33 cellular contexts compared by ENCODE assay signal in genomic region chr2:42614838-42615237, GRCh38. TPM values are rescaled to one million over a fixed set of nuclear protein-coding genes. Genes with fewer than 3 reads are reported as not detected.
DNase-seq lines count a peak whose midpoint lies in the region; ATAC-seq and TF ChIP-seq lines count a peak whose summit lies in the region.
"Had no signal": no experiment of that assay in that cellular context is flagged by ENCODE, and none has a peak within 500 bp of the region (broad histone marks: within the 10 kb centered on the region; RNA-seq: fewer than 3 reads in every experiment).

No MANE protein-coding gene starts in this region.

- intact Hi-C loops in adrenal gland (cut with DNase I): no loop called here

- ATAC-seq in activated T-cell treated with anti-CD3 and anti-CD28 coated beads, Interleukin-2, amount 50 U/mL, for 72 hours (replicated peaks in 1 of 2): no peak
- no peak for ATAC-seq in HG03039 (IDR thresholded peaks at IDR 0.05; ENCODE audit: unreplicated experiment)
- ATAC-seq: activated naive CD4-positive, alpha-beta T cell treated with anti-CD3 and anti-CD28 coated beads, Interleukin-2, amount 50 U/mL, for 72 hours; GM12878; left lung; Panc1; sciatic nerve had no signal

- no peak overlapping the region for H4K8ac ChIP-seq in mesenchymal stem cell (ENCODE audit: low read length)

- peaks cover 36 to 37% of the 10 kb centered on the region in 2 donors for H3K4me1 ChIP-seq in adrenal gland (replicated peaks in 1 of 2)
- H3K4me1 ChIP-seq in mesenchymal stem cell (ENCODE audit: control insufficient read depth, insufficient read depth, low read depth, low read length): no peaks in the 10 kb centered on the region
- H3K4me1 ChIP-seq in BE2C: no peaks in the 10 kb centered on the region
- H3K4me1 ChIP-seq: left lung, thyroid gland had no signal

- no peak for TF ChIP-seq POLR2A in adrenal gland (IDR thresholded peaks at IDR 0.05)

- H3K4me1 Mint-ChIP-seq in activated T-cell treated with anti-CD3 and anti-CD28 coated beads, Interleukin-2, amount 50 U/mL, for 72 hours (ENCODE audit: low read depth): peaks cover 19% of the 10 kb centered on the region

- H2AFZ ChIP-seq in mesenchymal stem cell (ENCODE audit: low read depth, low read length): no peak overlapping the region

- no peak overlapping the region for H2BK5ac ChIP-seq in mesenchymal stem cell (ENCODE audit: low read depth, low read length, poor library complexity, severe bottlenecking)

- H3K9me3 ChIP-seq in adrenal gland (replicated peaks in 1 of 3) (no peaks in the 10 kb centered on the region), mesenchymal stem cell (ENCODE audit: control insufficient read depth, low read length) (no peaks in the 10 kb centered on the region), BE2C (no peaks in the 10 kb centered on the region)
- H3K9me3 ChIP-seq: left lung, stomach, thyroid gland had no signal

- H3K18ac ChIP-seq in mesenchymal stem cell (ENCODE audit: low read depth in 1 of 2, low read length in 2 of 2): no peak overlapping the region

- DNase-seq in Caki2 (ENCODE audit: low read depth) (peak; percentile 64), HS-27A (ENCODE audit: low read depth) (peak; percentile 62), adrenal gland (peak; percentile 71 to 92 (median 87)), mesenchymal stem cell (peak; percentile 25), BE2C (no peak)
- DNase-seq in activated T-cell treated with anti-CD3 and anti-CD28 coated beads, Interleukin-2, amount 50 U/mL, for 72 hours: no peak
- no peak for DNase-seq in activated T-cell treated with anti-CD3 and anti-CD28 coated beads, Interleukin-2, amount 50 U/mL, for 48 hours
- DNase-seq: activated CD4-positive, alpha-beta T cell treated with anti-CD3 and anti-CD28 coated beads for 48 hours; activated CD8-positive, alpha-beta memory T cell treated with anti-CD3 and anti-CD28 coated beads for 24 hours; activated effector memory CD4-positive, alpha-beta T cell treated with Interleukin-2 at 50 U/mL for 16 hours; activated T-cell treated with anti-CD3 and anti-CD28 coated beads for 4 hours; AML-193; aorta; CD4-positive, alpha-beta T cell; effector CD8-positive, alpha-beta T cell; EL; NCI-H1417 treated with DMSO at 0.1 percent for 48 hours; NCI-H2081; NCI-H526 treated with DMSO at 0.1 percent for 48 hours; NK-92 treated with Interleukin-12 subunit alpha and Interleukin-12 subunit beta, amount 100 ng/mL, for 24 hours; SHP77 treated with DMSO at 0.1 percent for 48 hours; stimulated activated CD4-positive, alpha-beta T cell treated with anti-CD3 and anti-CD28 coated beads, Interleukin-4, amount 100 ng/mL, for 1 hour; stomach; SW 1271; thyroid gland had no signal

- peaks cover 5% of the 10 kb centered on the region in 2 donors for H3K36me3 Mint-ChIP-seq in activated T-cell treated with anti-CD3 and anti-CD28 coated beads, Interleukin-2, amount 50 U/mL, for 72 hours (ENCODE audit: insufficient read depth in 2 of 2)

- TF ChIP-seq CTCF in adrenal gland (IDR thresholded peaks at IDR 0.05) (no peak), BE2C (IDR thresholded peaks at IDR 0.05; ENCODE audit: low read depth, low read length) (no peak)

- peaks cover 0 to 15% of the 10 kb centered on the region in 2 donors for H3K36me3 ChIP-seq in adrenal gland (replicated peaks in 1 of 2)
- H3K36me3 ChIP-seq in mesenchymal stem cell (ENCODE audit: control insufficient read depth in 1 of 2, insufficient read depth in 2 of 2, low read depth in 1 of 2, low read length in 2 of 2): peaks cover 14 to 24% of the 10 kb centered on the region in 2 experiments
- peaks cover 22% of the 10 kb centered on the region for H3K36me3 ChIP-seq in BE2C

- H3K79me1 ChIP-seq in mesenchymal stem cell (replicated peaks; ENCODE audit: low read length, poor library complexity, severe bottlenecking): peaks cover 12% of the 10 kb centered on the region

- H2AK5ac ChIP-seq in mesenchymal stem cell (ENCODE audit: low read length, severe bottlenecking): no peak overlapping the region

- no peak overlapping the region for H3K14ac ChIP-seq in mesenchymal stem cell (ENCODE audit: low read length in 2 of 2)

- H3K27me3 ChIP-seq in adrenal gland (no peaks in the 10 kb centered on the region), mesenchymal stem cell (ENCODE audit: control insufficient read depth in 1 of 2, insufficient read depth in 1 of 2, low read length in 2 of 2) (no peaks in the 10 kb centered on the region), BE2C (no peaks in the 10 kb centered on the region)
- H3K27me3 ChIP-seq: left lung, stomach, thyroid gland had no signal

- no peak overlapping the region for H3K9ac ChIP-seq in mesenchymal stem cell (ENCODE audit: low read length)

- in situ Hi-C loops in Caki2 (cut with HindIII; ENCODE audit: low pct_unique_long_range_greater_than_20kb, low sequenced_read_pairs): no loop called here

- H3K27me3 Mint-ChIP-seq in activated T-cell treated with anti-CD3 and anti-CD28 coated beads, Interleukin-2, amount 50 U/mL, for 72 hours (ENCODE audit: low read depth): no peaks in the 10 kb centered on the region
- H3K27me3 Mint-ChIP-seq: CD4-positive, alpha-beta T cell had no signal

- H3K4ac ChIP-seq in mesenchymal stem cell (ENCODE audit: low read depth in 1 of 2, low read length in 2 of 2): no peak overlapping the region

- H2BK120ac ChIP-seq in mesenchymal stem cell (ENCODE audit: low read depth, low read length): no peak overlapping the region

- no peak overlapping the region for H2BK12ac ChIP-seq in mesenchymal stem cell (ENCODE audit: low read length in 2 of 2)

- H3K27ac ChIP-seq in adrenal gland (peak overlapping the region; percentile 49 to 79 (median 76)), mesenchymal stem cell (ENCODE audit: low read length, poor library complexity, severe bottlenecking) (no peak overlapping the region)
- H3K27ac ChIP-seq: epithelial cell of prostate, left lung, stomach, thyroid gland, VCaP had no signal

- no peak overlapping the region for H2BK15ac ChIP-seq in mesenchymal stem cell (ENCODE audit: low read depth, poor library complexity, severe bottlenecking)

- no peak overlapping the region for H3K4me2 ChIP-seq in mesenchymal stem cell (ENCODE audit: low read length, poor library complexity, severe bottlenecking)

- H3K4me3 ChIP-seq in adrenal gland (no peak overlapping the region), mesenchymal stem cell (ENCODE audit: insufficient read depth in 1 of 2, low read depth in 1 of 2, low read length in 2 of 2) (no peak overlapping the region), BE2C (ENCODE audit: low read depth, low read length) (no peak overlapping the region)
- H3K4me3 ChIP-seq: GM12878, left lung, stomach, thyroid gland had no signal

- no peak overlapping the region for H3K27ac Mint-ChIP-seq in activated T-cell treated with anti-CD3 and anti-CD28 coated beads, Interleukin-2, amount 50 U/mL, for 72 hours
- H3K27ac Mint-ChIP-seq: activated naive CD4-positive, alpha-beta T cell treated with anti-CD3 and anti-CD28 coated beads, Interleukin-2, amount 50 U/mL, for 72 hours; CD4-positive, alpha-beta T cell had no signal

- WGBS in adrenal gland, 4 donors: 37 to 64% (median 56%) methylated on average over 7 of the region's 7 CpGs
- WGBS in mesenchymal stem cell: 75% methylated on average over 4 of the region's 7 CpGs

- no peaks in the 10 kb centered on the region for H3K9me3 Mint-ChIP-seq in activated T-cell treated with anti-CD3 and anti-CD28 coated beads, Interleukin-2, amount 50 U/mL, for 72 hours
- H3K9me3 Mint-ChIP-seq: activated naive CD4-positive, alpha-beta T cell treated with anti-CD3 and anti-CD28 coated beads, Interleukin-2, amount 50 U/mL, for 72 hours; CD4-positive, alpha-beta T cell had no signal

- H4K91ac ChIP-seq in mesenchymal stem cell (ENCODE audit: low read length): no peak overlapping the region

- H3K23ac ChIP-seq in mesenchymal stem cell (ENCODE audit: low read length in 2 of 2): no peak overlapping the region

- no peak overlapping the region for H3K4me3 Mint-ChIP-seq in activated T-cell treated with anti-CD3 and anti-CD28 coated beads, Interleukin-2, amount 50 U/mL, for 72 hours
- H3K4me3 Mint-ChIP-seq: CD4-positive, alpha-beta T cell had no signal

RNA-seq across cellular contexts. Expression of gene MTA3, which starts 46.4 kb away (rescaled TPM):
- 31.2 and 31.6 TPM in 2 replicates for total RNA-seq in Caki2 (2014; rRNA removed; shearing (Covaris generic); ENCODE audit: low replicate concordance)
- 100 to 1,000 TPM in 2 of 8 donors, 10 to 100 TPM in 6; 51.5 to 118 (median 86.9) TPM for total RNA-seq in adrenal gland
- polyA plus RNA-seq in adrenal gland: 100 to 1,000 TPM; 125 to 168 (median 142) TPM
- 36.0 TPM for polyA plus RNA-seq in mesenchymal stem cell (2013, experiment 1 of 2)
- polyA plus RNA-seq in mesenchymal stem cell (2013, experiment 2 of 2): 41.0 TPM
- total RNA-seq in activated T-cell treated with anti-CD3 and anti-CD28 coated beads, Interleukin-2, amount 50 U/mL, for 72 hours: 10 to 100 TPM; 36.7 to 47.3 TPM
- polyA plus RNA-seq in BE2C (2012; ENCODE audit: insufficient read depth, insufficient read length, low read depth): 25.1 TPM

Comparison
In these comparisons a context has a peak if more than half of its experiments do, and no peak if none do; other contexts are left out.
1. DNase-seq: peak in Caki2 (single experiment), HS-27A (single experiment), adrenal gland (7 of 7) and mesenchymal stem cell (single experiment); none in activated T-cell treated with anti-CD3 and anti-CD28 coated beads, Interleukin-2, amount 50 U/mL, for 72 hours (0 of 2), activated T-cell treated with anti-CD3 and anti-CD28 coated beads, Interleukin-2, amount 50 U/mL, for 48 hours (0 of 2) and BE2C (single experiment).